In the genomic region with DNA sequence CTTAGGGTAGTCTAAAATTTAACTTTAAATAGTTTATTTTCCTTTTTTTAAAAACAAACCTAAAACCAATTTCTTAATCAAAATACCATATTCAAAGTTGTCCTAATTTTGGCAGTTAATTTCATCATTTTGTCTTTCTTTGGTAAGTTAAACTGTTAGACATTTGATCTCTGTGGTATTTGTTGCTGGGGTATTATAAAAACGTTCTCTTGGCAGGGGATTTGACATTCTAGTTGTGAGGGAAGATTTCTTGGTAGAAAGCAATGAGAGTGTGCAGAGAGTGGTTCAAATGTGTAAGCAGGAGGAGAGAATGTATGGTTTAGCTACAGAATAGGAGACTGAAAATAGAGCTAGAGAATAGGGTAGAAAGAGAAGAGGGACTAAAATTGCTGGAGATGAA, we compare ENCODE assay signal across 16 cellular contexts. TPM values are rescaled to one million over a fixed set of nuclear protein-coding genes. Genes with fewer than 3 reads are reported as not detected.
"Had no signal": no experiment of that assay in that cellular context is flagged by ENCODE, and none has a peak within 500 bp of the region (broad histone marks: within the 10 kb centered on the region; RNA-seq: fewer than 3 reads in every experiment).

No MANE protein-coding gene starts in this region.

- H3K9me3 Mint-ChIP-seq: activated CD4-positive, alpha-beta memory T cell treated with anti-CD3 and anti-CD28 coated beads for 36 hours; activated naive CD8-positive, alpha-beta T cell treated with anti-CD3 and anti-CD28 coated beads, Interleukin-2, amount 10 ng/mL, durations not matched to agents 7 days and 5 days had no signal

- H3K36me3 Mint-ChIP-seq: activated CD4-positive, alpha-beta memory T cell treated with anti-CD3 and anti-CD28 coated beads for 36 hours; activated naive CD8-positive, alpha-beta T cell treated with anti-CD3 and anti-CD28 coated beads, Interleukin-2, amount 10 ng/mL, durations not matched to agents 7 days and 5 days; stimulated activated naive B cell treated with anti-CD40 and anti-IgM and Interleukin-4, amounts not matched to agents 10 μg/mL and 1 μg/mL and 100 μg/mL, for 72 hours had no signal

- H3K27ac Mint-ChIP-seq: activated CD4-positive, alpha-beta memory T cell treated with anti-CD3 and anti-CD28 coated beads for 36 hours; activated naive CD8-positive, alpha-beta T cell treated with anti-CD3 and anti-CD28 coated beads, Interleukin-2, amount 10 ng/mL, durations not matched to agents 7 days and 5 days; stimulated activated naive B cell treated with anti-CD40 and anti-IgM and Interleukin-4, amounts not matched to agents 10 μg/mL and 1 μg/mL and 100 μg/mL, for 72 hours had no signal

- H3K4me1 Mint-ChIP-seq: activated naive CD8-positive, alpha-beta T cell treated with anti-CD3 and anti-CD28 coated beads, Interleukin-2, amount 10 ng/mL, durations not matched to agents 7 days and 5 days; stimulated activated naive B cell treated with anti-CD40 and anti-IgM and Interleukin-4, amounts not matched to agents 10 μg/mL and 1 μg/mL and 100 μg/mL, for 72 hours had no signal

- H3K9me3 ChIP-seq: ascending aorta, gastrocnemius medialis, heart right ventricle, transverse colon had no signal

- H3K4me1 ChIP-seq: transverse colon had no signal

- H3K27me3 Mint-ChIP-seq: activated CD4-positive, alpha-beta memory T cell treated with anti-CD3 and anti-CD28 coated beads for 36 hours; activated naive CD8-positive, alpha-beta T cell treated with anti-CD3 and anti-CD28 coated beads, Interleukin-2, amount 10 ng/mL, durations not matched to agents 7 days and 5 days; stimulated activated naive B cell treated with anti-CD40 and anti-IgM and Interleukin-4, amounts not matched to agents 10 μg/mL and 1 μg/mL and 100 μg/mL, for 72 hours had no signal

- H3K27ac ChIP-seq: coronary artery, gastrocnemius medialis, heart right ventricle, transverse colon had no signal

- H3K4me3 ChIP-seq: ascending aorta, coronary artery, gastrocnemius medialis, heart right ventricle, smooth muscle cell, transverse colon had no signal

- H3K4me2 ChIP-seq: smooth muscle cell had no signal

- H3K27me3 ChIP-seq: ascending aorta, gastrocnemius medialis, heart right ventricle had no signal

- H3K4me3 Mint-ChIP-seq: activated CD4-positive, alpha-beta memory T cell treated with anti-CD3 and anti-CD28 coated beads for 36 hours; activated naive CD8-positive, alpha-beta T cell treated with anti-CD3 and anti-CD28 coated beads, Interleukin-2, amount 10 ng/mL, durations not matched to agents 7 days and 5 days; stimulated activated naive B cell treated with anti-CD40 and anti-IgM and Interleukin-4, amounts not matched to agents 10 μg/mL and 1 μg/mL and 100 μg/mL, for 72 hours had no signal

- ATAC-seq: gastrocnemius medialis; heart right ventricle; right cardiac atrium; stimulated activated naive B cell treated with anti-CD40 and anti-IgM and Interleukin-4, amounts not matched to agents 10 μg/mL and 1 μg/mL and 100 μg/mL, for 72 hours had no signal

- DNase-seq: activated CD4-positive, alpha-beta memory T cell treated with anti-CD3 and anti-CD28 coated beads for 36 hours; activated CD4-positive, CD25-positive, alpha-beta regulatory T cell treated with anti-CD3 and anti-CD28 coated beads, Interleukin-2, amount 50 U/mL, for 72 hours; activated gamma-delta T cell treated with Interleukin-2 at 50 U/mL for 16 hours; activated naive CD8-positive, alpha-beta T cell treated with anti-CD3 and anti-CD28 coated beads, Interleukin-2, amount 10 ng/mL, durations not matched to agents 7 days and 5 days; activated T-cell treated with anti-CD3 and anti-CD28 coated beads, Interleukin-2, amount 50 U/mL, for 48 hours; effector CD8-positive, alpha-beta T cell; gastrocnemius medialis; heart right ventricle; midbrain; stimulated activated naive B cell treated with anti-CD40 and anti-IgM and Interleukin-4, amounts not matched to agents 10 μg/mL and 1 μg/mL and 100 μg/mL, for 72 hours; T-helper 2 cell; transverse colon had no signal

- H3K36me3 ChIP-seq: ascending aorta, gastrocnemius medialis, heart right ventricle, transverse colon had no signal

RNA-seq across cellular contexts. Expression of a gene that starts 14.6 kb away (rescaled TPM):
- total RNA-seq: activated CD4-positive, alpha-beta memory T cell treated with anti-CD3 and anti-CD28 coated beads for 36 hours; activated naive CD8-positive, alpha-beta T cell treated with anti-CD3 and anti-CD28 coated beads, Interleukin-2, amount 10 ng/mL, durations not matched to agents 7 days and 5 days had no signal
